In genomic region chr4:10180927-10181744, GRCh38 we compare ENCODE assay signal across 1 cellular context.
A peak's percentile ranks its signal among the peaks of the same experiment; 100 is the strongest.
TF ChIP-seq lines count a peak whose summit lies in the region.

No MANE protein-coding gene starts in this region.

TF ChIP-seq in K562, 482 proteins besides CTCF, POLR2A, EP300 and RAD21 (continued from another document and continues in another):
- TF ChIP-seq ARID3A (IDR thresholded peaks at IDR 0.05; ENCODE audit: borderline replicate concordance, low read depth, low read length) (peak; percentile 30; the same call in 1 of the 2 replicates), TAL1 (IDR thresholded peaks at IDR 0.05) (peak; percentile 98), ATF6 (CRISPR knock-in tag; IDR thresholded peaks at IDR 0.05) (no peak), ZBTB34 (CRISPR knock-in tag; IDR thresholded peaks at IDR 0.05) (peak; percentile 28; the same call in 1 of the 2 replicates), ZNF316 (IDR thresholded peaks at IDR 0.05) (peak; percentile 99), PTBP1 (IDR thresholded peaks at IDR 0.05; ENCODE audit: low read depth, low read length) (no peak), HNRNPK (IDR thresholded peaks at IDR 0.05; ENCODE audit: low read depth, low read length, poor library complexity, severe bottlenecking) (no peak), ELF2 (CRISPR knock-in tag; IDR thresholded peaks at IDR 0.05) (0 out of 2 replicates have a peak, but pooled peaks have one; percentile 12), NCOA6 (IDR thresholded peaks at IDR 0.05) (peak; percentile 55), ZNF583 (CRISPR knock-in tag; IDR thresholded peaks at IDR 0.05) (peak; percentile 83; the same call in 1 of the 2 replicates), RCOR1 (IDR thresholded peaks at IDR 0.05; ENCODE audit: borderline replicate concordance in 1 of 2, low read depth in 2 of 2, low read length in 2 of 2) (peak in 1 of 2 experiments; percentile 81; a peak in 3 of 4 replicates), THRB (CRISPR knock-in tag; conservative IDR thresholded peaks at IDR 0.05) (0 out of 2 replicates have a peak, but pooled peaks have one; percentile 23), HDAC2 (IDR thresholded peaks at IDR 0.05) (peak; percentile 96), HDAC6 (IDR thresholded peaks at IDR 0.05; ENCODE audit: low read depth, low read length) (no peak), SMARCA5 (IDR thresholded peaks at IDR 0.05) (no peak), STAT5B (CRISPR knock-in tag; IDR thresholded peaks at IDR 0.05) (no peak), ZBED1 (IDR thresholded peaks at IDR 0.05) (peak; percentile 76), SPI1 (IDR thresholded peaks at IDR 0.05; ENCODE audit: borderline replicate concordance, low read depth, low read length) (peak; percentile 86), ZNF133 (CRISPR knock-in tag; IDR thresholded peaks at IDR 0.05) (no peak), ZKSCAN3 (CRISPR knock-in tag; IDR thresholded peaks at IDR 0.05) (no peak), E2F5 (CRISPR knock-in tag; IDR thresholded peaks at IDR 0.05) (no peak; the same call in 1 of the 2 replicates), ETS1 (conservative IDR thresholded peaks at IDR 0.05; ENCODE audit: control insufficient read depth, low read depth, low read length) (0 out of 2 replicates have a peak, but pooled peaks have one; percentile 47), CC2D1A (IDR thresholded peaks at IDR 0.05) (peak; percentile 94; the same call in 1 of the 2 replicates), LEF1 (IDR thresholded peaks at IDR 0.05) (peak; percentile 97), USF2 (CRISPR knock-in tag; IDR thresholded peaks at IDR 0.05) (no peak), NFATC3 (IDR thresholded peaks at IDR 0.05) (peak; percentile 84), CBFA2T3 (IDR thresholded peaks at IDR 0.05) (no peak), EHMT2 (IDR thresholded peaks at IDR 0.05) (peak; percentile 49; the same call in 1 of the 2 replicates), SMAD1 (IDR thresholded peaks at IDR 0.05; ENCODE audit: low read depth, low read length, partially characterized antibody) (peak; percentile 87), GTF2B (IDR thresholded peaks at IDR 0.05; ENCODE audit: extremely low read depth, insufficient read length) (no peak), ZNF143 (CRISPR knock-in tag; IDR thresholded peaks at IDR 0.05) (0 out of 2 replicates have a peak, but pooled peaks have one; percentile 9), FOXM1 (IDR thresholded peaks at IDR 0.05; ENCODE audit: low read depth) (peak; percentile 93), FOXM1 (CRISPR knock-in tag; IDR thresholded peaks at IDR 0.05; ENCODE audit: low read depth) (no peak), TOE1 (IDR thresholded peaks at IDR 0.05; ENCODE audit: borderline replicate concordance) (peak; percentile 67; the same call in 1 of the 2 replicates), TOE1 (CRISPR knock-in tag; IDR thresholded peaks at IDR 0.05; ENCODE audit: borderline replicate concordance, low read depth) (no peak), MEIS2 (IDR thresholded peaks at IDR 0.05; ENCODE audit: partially characterized antibody) (peak; percentile 97), CBX3 (IDR thresholded peaks at IDR 0.05; ENCODE audit: borderline replicate concordance in 1 of 2, low read length in 2 of 2) (peak in 1 of 2 experiments; percentile 78; a peak in 1 of 3 replicates), TCF15 (CRISPR knock-in tag; IDR thresholded peaks at IDR 0.05) (peak; percentile 84; the same call in 1 of the 2 replicates), NONO (IDR thresholded peaks at IDR 0.05; ENCODE audit: low read depth in 2 of 2, low read length in 1 of 2) (peak in 1 of 2 experiments; percentile 26; a peak in 2 of 4 replicates), TRIM25 (IDR thresholded peaks at IDR 0.05; ENCODE audit: borderline replicate concordance) (no peak), HOXB6 (CRISPR knock-in tag; IDR thresholded peaks at IDR 0.05; ENCODE audit: borderline replicate concordance) (no peak), MCM3 (IDR thresholded peaks at IDR 0.05) (no peak), GTF3C2 (IDR thresholded peaks at IDR 0.05; ENCODE audit: borderline replicate concordance, extremely low read depth, insufficient read length) (no peak), FOXJ2 (tag; IDR thresholded peaks at IDR 0.05) (peak; percentile 90), IFI16 (CRISPR knock-in tag; IDR thresholded peaks at IDR 0.05) (peak; percentile 63; the same call in 1 of the 2 replicates), WHSC1 (IDR thresholded peaks at IDR 0.05; ENCODE audit: low read length) (no peak), ZBTB33 (CRISPR knock-in tag; IDR thresholded peaks at IDR 0.05) (peak; percentile 27; the same call in 1 of the 2 replicates), RBFOX2 (IDR thresholded peaks at IDR 0.05; ENCODE audit: low read depth, low read length) (peak; percentile 78), TEAD2 (tag; IDR thresholded peaks at IDR 0.05) (0 out of 2 replicates have a peak, but pooled peaks have one; percentile 13)
